6 cellular contexts compared by ENCODE assay signal in the genomic region with DNA sequence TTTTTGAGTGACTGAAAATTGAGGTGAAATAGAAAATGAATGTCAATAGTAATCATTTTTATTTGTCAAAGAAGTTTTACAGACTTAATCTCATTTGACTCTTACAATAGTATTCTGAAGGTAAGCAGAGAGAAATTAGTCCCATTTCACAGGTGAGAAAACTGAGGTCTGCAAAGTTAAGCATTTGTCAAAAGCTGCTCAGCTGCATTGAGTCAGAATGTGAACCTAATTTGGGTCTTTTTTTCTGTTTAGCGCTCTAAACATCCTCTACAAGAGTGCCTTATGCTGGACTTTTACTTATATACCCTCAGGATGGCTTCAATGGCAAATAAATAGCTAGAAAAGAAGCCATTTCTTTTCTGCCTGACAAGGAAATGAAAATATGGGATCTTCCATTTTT.
"Had no signal": no experiment of that assay in that cellular context is flagged by ENCODE, and none has a peak within 500 bp of the region (broad histone marks: within the 10 kb centered on the region; RNA-seq: fewer than 3 reads in every experiment).

No MANE protein-coding gene starts in this region.

- H3K4me2 ChIP-seq: KMS-11 had no signal

- FAIRE-seq: HTR-8/SVneo had no signal

- H3K9ac ChIP-seq: KMS-11 had no signal

- DNase-seq: IMR-90, KBM-7, KG1 had no signal

- H3K27ac ChIP-seq: HL-60, KMS-11 had no signal
